ENCODE assay signal across 1 cellular context in the genomic region with DNA sequence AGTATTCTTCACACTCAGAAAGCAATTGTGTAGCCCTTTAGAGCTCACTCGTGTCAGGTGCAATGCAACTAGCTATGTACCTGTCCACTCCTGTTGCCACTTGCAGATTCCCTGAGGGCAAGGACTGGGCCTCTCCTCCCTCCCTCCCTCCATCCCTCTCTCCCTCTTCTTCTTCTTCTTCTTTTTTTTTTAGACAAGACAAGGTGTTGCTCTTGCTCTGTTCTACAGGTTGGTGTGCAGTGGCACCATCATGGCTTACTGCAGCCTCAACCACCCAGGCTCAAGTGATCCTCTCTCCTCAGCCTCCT.
TF ChIP-seq lines count a peak whose summit lies in the region.

No MANE protein-coding gene starts in this region.

TF ChIP-seq in GM23338, 12 proteins besides CTCF, POLR2A, EP300 and RAD21 (continued from another document):
- TF ChIP-seq, protein P1, sequence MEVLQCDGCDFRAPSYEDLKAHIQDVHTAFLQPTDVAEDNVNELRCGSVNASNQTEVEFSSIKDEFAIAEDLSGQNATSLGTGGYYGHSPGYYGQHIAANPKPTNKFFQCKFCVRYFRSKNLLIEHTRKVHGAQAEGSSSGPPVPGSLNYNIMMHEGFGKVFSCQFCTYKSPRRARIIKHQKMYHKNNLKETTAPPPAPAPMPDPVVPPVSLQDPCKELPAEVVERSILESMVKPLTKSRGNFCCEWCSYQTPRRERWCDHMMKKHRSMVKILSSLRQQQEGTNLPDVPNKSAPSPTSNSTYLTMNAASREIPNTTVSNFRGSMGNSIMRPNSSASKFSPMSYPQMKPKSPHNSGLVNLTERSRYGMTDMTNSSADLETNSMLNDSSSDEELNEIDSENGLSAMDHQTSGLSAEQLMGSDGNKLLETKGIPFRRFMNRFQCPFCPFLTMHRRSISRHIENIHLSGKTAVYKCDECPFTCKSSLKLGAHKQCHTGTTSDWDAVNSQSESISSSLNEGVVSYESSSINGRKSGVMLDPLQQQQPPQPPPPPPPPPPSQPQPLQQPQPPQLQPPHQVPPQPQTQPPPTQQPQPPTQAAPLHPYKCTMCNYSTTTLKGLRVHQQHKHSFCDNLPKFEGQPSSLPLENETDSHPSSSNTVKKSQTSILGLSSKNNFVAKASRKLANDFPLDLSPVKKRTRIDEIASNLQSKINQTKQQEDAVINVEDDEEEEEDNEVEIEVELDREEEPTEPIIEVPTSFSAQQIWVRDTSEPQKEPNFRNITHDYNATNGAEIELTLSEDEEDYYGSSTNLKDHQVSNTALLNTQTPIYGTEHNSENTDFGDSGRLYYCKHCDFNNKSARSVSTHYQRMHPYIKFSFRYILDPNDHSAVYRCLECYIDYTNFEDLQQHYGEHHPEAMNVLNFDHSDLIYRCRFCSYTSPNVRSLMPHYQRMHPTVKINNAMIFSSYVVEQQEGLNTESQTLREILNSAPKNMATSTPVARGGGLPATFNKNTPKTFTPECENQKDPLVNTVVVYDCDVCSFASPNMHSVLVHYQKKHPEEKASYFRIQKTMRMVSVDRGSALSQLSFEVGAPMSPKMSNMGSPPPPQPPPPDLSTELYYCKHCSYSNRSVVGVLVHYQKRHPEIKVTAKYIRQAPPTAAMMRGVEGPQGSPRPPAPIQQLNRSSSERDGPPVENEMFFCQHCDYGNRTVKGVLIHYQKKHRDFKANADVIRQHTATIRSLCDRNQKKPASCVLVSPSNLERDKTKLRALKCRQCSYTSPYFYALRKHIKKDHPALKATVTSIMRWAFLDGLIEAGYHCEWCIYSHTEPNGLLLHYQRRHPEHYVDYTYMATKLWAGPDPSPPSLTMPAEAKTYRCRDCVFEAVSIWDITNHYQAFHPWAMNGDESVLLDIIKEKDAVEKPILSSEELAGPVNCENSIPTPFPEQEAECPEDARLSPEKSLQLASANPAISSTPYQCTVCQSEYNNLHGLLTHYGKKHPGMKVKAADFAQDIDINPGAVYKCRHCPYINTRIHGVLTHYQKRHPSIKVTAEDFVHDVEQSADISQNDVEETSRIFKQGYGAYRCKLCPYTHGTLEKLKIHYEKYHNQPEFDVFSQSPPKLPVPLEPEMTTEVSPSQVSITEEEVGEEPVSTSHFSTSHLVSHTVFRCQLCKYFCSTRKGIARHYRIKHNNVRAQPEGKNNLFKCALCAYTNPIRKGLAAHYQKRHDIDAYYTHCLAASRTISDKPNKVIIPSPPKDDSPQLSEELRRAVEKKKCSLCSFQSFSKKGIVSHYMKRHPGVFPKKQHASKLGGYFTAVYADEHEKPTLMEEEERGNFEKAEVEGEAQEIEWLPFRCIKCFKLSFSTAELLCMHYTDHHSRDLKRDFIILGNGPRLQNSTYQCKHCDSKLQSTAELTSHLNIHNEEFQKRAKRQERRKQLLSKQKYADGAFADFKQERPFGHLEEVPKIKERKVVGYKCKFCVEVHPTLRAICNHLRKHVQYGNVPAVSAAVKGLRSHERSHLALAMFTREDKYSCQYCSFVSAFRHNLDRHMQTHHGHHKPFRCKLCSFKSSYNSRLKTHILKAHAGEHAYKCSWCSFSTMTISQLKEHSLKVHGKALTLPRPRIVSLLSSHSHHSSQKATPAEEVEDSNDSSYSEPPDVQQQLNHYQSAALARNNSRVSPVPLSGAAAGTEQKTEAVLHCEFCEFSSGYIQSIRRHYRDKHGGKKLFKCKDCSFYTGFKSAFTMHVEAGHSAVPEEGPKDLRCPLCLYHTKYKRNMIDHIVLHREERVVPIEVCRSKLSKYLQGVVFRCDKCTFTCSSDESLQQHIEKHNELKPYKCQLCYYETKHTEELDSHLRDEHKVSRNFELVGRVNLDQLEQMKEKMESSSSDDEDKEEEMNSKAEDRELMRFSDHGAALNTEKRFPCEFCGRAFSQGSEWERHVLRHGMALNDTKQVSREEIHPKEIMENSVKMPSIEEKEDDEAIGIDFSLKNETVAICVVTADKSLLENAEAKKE (CRISPR knock-in tag; IDR thresholded peaks at IDR 0.05): no peak
- TF ChIP-seq JUNB (IDR thresholded peaks at IDR 0.05; ENCODE audit: unreplicated experiment): no peak
- TF ChIP-seq ZNF114 (CRISPR knock-in tag; IDR thresholded peaks at IDR 0.05): no peak
- TF ChIP-seq, protein P2, sequence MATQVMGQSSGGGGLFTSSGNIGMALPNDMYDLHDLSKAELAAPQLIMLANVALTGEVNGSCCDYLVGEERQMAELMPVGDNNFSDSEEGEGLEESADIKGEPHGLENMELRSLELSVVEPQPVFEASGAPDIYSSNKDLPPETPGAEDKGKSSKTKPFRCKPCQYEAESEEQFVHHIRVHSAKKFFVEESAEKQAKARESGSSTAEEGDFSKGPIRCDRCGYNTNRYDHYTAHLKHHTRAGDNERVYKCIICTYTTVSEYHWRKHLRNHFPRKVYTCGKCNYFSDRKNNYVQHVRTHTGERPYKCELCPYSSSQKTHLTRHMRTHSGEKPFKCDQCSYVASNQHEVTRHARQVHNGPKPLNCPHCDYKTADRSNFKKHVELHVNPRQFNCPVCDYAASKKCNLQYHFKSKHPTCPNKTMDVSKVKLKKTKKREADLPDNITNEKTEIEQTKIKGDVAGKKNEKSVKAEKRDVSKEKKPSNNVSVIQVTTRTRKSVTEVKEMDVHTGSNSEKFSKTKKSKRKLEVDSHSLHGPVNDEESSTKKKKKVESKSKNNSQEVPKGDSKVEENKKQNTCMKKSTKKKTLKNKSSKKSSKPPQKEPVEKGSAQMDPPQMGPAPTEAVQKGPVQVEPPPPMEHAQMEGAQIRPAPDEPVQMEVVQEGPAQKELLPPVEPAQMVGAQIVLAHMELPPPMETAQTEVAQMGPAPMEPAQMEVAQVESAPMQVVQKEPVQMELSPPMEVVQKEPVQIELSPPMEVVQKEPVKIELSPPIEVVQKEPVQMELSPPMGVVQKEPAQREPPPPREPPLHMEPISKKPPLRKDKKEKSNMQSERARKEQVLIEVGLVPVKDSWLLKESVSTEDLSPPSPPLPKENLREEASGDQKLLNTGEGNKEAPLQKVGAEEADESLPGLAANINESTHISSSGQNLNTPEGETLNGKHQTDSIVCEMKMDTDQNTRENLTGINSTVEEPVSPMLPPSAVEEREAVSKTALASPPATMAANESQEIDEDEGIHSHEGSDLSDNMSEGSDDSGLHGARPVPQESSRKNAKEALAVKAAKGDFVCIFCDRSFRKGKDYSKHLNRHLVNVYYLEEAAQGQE (IDR thresholded peaks at IDR 0.05; ENCODE audit: unreplicated experiment): no peak
- TF ChIP-seq, protein P3, sequence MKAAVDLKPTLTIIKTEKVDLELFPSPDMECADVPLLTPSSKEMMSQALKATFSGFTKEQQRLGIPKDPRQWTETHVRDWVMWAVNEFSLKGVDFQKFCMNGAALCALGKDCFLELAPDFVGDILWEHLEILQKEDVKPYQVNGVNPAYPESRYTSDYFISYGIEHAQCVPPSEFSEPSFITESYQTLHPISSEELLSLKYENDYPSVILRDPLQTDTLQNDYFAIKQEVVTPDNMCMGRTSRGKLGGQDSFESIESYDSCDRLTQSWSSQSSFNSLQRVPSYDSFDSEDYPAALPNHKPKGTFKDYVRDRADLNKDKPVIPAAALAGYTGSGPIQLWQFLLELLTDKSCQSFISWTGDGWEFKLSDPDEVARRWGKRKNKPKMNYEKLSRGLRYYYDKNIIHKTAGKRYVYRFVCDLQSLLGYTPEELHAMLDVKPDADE (IDR thresholded peaks at IDR 0.05): no peak
- TF ChIP-seq STAT1 (IDR thresholded peaks at IDR 0.05; ENCODE audit: unreplicated experiment): no peak
- no peak for TF ChIP-seq POLR2AphosphoS5 (IDR thresholded peaks at IDR 0.05; ENCODE audit: low read depth)
- TF ChIP-seq CREB1 (CRISPR knock-in tag; IDR thresholded peaks at IDR 0.05; ENCODE audit: low read depth): no peak
- no peak for TF ChIP-seq NANOG (IDR thresholded peaks at IDR 0.05; ENCODE audit: borderline replicate concordance)
- no peak for TF ChIP-seq ZNF331 (CRISPR knock-in tag; IDR thresholded peaks at IDR 0.05; ENCODE audit: low read depth)
